ENCODE assay signal across 30 cellular contexts in genomic region chr3:133538154-133538553, GRCh38.
"Had no signal": no experiment of that assay in that cellular context is flagged by ENCODE, and none has a peak within 500 bp of the region (broad histone marks: within the 10 kb centered on the region; RNA-seq: fewer than 3 reads in every experiment).

No MANE protein-coding gene starts in this region.

- H2AFZ ChIP-seq: parathyroid adenoma had no signal

- DNase-seq: naive thymus-derived CD8-positive, alpha-beta T cell; nephron progenitor cell; nucleus accumbens; ovary; posterior cingulate gyrus; psoas muscle; right cardiac atrium; spleen; stimulated activated CD4-positive, alpha-beta T cell treated with anti-CD3 and anti-CD28 coated beads, Interleukin-12 subunit alpha, Interleukin-12 subunit beta, amount 100 ng/mL, for 4 hours; stimulated activated CD4-positive, alpha-beta T cell treated with anti-CD3 and anti-CD28 coated beads, Interleukin-1b, Interleukin-23, amount 100 ng/mL, for 48 hours; stimulated activated CD4-positive, alpha-beta T cell treated with anti-CD3 and anti-CD28 coated beads, Interleukin-4, amount 100 ng/mL, for 1 hour; stimulated activated CD4-positive, alpha-beta T cell treated with anti-CD3 and anti-CD28 coated beads, Interleukin-4, amount 100 ng/mL, for 4 hours; stimulated activated CD8-positive, alpha-beta memory T cell treated with anti-CD3 and anti-CD28 coated beads, Interleukin-4, amount 100 ng/mL, for 48 hours; stimulated activated naive CD4-positive, alpha-beta T cell; stimulated activated naive CD8-positive, alpha-beta T cell treated with anti-CD3 and anti-CD28 coated beads, Interleukin-15, amount 100 ng/mL, for 72 hours; stimulated activated naive CD8-positive, alpha-beta T cell treated with anti-CD3 and anti-CD28 coated beads, Interleukin-15, Interleukin-2, amounts not matched to agents 100 U/mL and 50 U/mL, for 24 hours; substantia nigra; testis; tibial artery; transverse colon; upper lobe of right lung; uterus had no signal

- H3K79me2 ChIP-seq: parathyroid adenoma had no signal

- H3K27me3 ChIP-seq: neutrophil, ovary, spleen, suprapubic skin, testis, tibial artery, transverse colon, upper lobe of right lung, uterus had no signal

- H3K4me2 ChIP-seq: smooth muscle cell had no signal

- H3K9ac ChIP-seq: parathyroid adenoma had no signal

- H3K27ac ChIP-seq: neutrophil, ovary, parathyroid adenoma, psoas muscle, skin epidermis, spleen, suprapubic skin, testis, tibial artery, transverse colon, upper lobe of right lung, uterus had no signal

- H3K9me3 ChIP-seq: neutrophil, ovary, psoas muscle, suprapubic skin, testis, tibial artery, transverse colon, upper lobe of right lung, uterus had no signal

- H3K4me1 ChIP-seq: psoas muscle, uterus had no signal

- H3K36me3 ChIP-seq: neutrophil, ovary, spleen, suprapubic skin, tibial artery, transverse colon, upper lobe of right lung, uterus had no signal

- H3K4me3 ChIP-seq: ovary, psoas muscle, skin epidermis, smooth muscle cell, spleen, suprapubic skin, testis, tibial artery, transverse colon, upper lobe of right lung, uterus had no signal

- ATAC-seq: naive thymus-derived CD8-positive, alpha-beta T cell; natural killer cell treated with Interleukin-12 subunit alpha and Interleukin-12 subunit beta and Interleukin-15 and Interleukin-18, amount 100 ng/mL, for 72 hours; psoas muscle; right cardiac atrium; sciatic nerve; stimulated activated memory B cell treated with anti-CD40 and anti-IgM and Interleukin-4, amounts not matched to agents 10 μg/mL and 1 μg/mL and 100 μg/mL, for 72 hours; stimulated activated naive CD8-positive, alpha-beta T cell treated with anti-CD3 and anti-CD28 coated beads, Interleukin-15, amount 100 ng/mL, for 72 hours; stimulated activated naive CD8-positive, alpha-beta T cell treated with anti-CD3 and anti-CD28 coated beads, Interleukin-15, Interleukin-2, amounts not matched to agents 100 U/mL and 50 U/mL, for 24 hours; upper lobe of right lung had no signal
